9 cellular contexts compared by ENCODE assay signal in the genomic region with DNA sequence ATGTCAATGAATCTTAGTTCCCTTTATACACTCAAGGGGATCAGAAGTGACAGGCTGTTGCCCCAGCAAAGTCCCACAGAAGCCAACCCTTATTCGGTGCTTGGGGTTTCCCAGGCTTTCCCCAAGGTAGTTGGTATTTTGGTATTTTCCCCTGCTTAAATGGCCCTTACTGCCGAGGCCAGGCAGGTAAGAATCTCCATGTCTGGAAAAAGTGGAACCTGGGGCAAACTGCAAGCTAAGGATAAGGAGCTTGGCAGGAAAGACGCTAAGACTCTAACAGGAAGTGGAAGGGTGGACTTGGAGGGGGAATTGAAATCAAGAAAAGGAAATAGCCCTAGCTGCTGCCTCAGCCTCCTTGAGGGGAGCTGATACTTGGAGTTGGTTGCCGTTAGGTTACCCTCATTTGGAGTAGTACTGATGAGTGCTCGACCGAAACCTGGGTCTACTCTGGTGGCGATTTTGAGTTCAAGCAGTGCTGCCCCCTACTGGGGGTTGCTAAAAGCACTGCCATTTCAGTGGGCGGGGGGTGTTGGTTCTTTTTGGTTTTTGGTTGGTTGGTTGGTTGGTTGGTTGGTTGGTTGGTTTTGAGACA.
DNase-seq lines count a peak whose midpoint lies in the region; ATAC-seq and TF ChIP-seq lines count a peak whose summit lies in the region.
"Had no signal": no experiment of that assay in that cellular context is flagged by ENCODE, and none has a peak within 500 bp of the region (broad histone marks: within the 10 kb centered on the region; RNA-seq: fewer than 3 reads in every experiment).

No MANE protein-coding gene starts in this region.

- no peaks in the 10 kb centered on the region for H3K9me3 ChIP-seq in RWPE2 (ENCODE audit: severe bottlenecking)
- H3K9me3 ChIP-seq: ovary had no signal

- H3K27ac ChIP-seq in 22Rv1 (0 out of 2 replicates have a peak overlapping the region, but pooled peaks have one; percentile 22), RWPE2 (ENCODE audit: poor library complexity, severe bottlenecking) (peak overlapping the region; percentile 11)

- DNase-seq in RWPE2 (ENCODE audit: low spot score): no peak
- DNase-seq in activated naive CD4-positive, alpha-beta T cell (lab: John Stamatoyannopoulos, UW): peak in 3 of 4 experiments; percentile 19 to 39 (median 35)
- DNase-seq in iPS DF 4.7 (ENCODE audit: extremely low read depth, low spot score): peak; percentile 76
- peak in 2 of 3 donors; percentile 47 to 54 for DNase-seq in stimulated activated CD4-positive, alpha-beta T cell treated with anti-CD3 and anti-CD28 coated beads, TNF-alpha, amount 100 ng/mL, for 1 hour (ENCODE audit: low read depth in 3 of 3, low spot score in 1 of 3)
- no peak for DNase-seq in cerebellar nuclear complex (lab: John Stamatoyannopoulos, UW)

- TF ChIP-seq CTCF in 22Rv1 (IDR thresholded peaks at IDR 0.05) (peak; percentile 85), RWPE2 (IDR thresholded peaks at IDR 0.05; ENCODE audit: poor library complexity, severe bottlenecking) (peak; percentile 65)

- H3K36me3 ChIP-seq in RWPE2 (ENCODE audit: low read depth): peaks cover 41% of the 10 kb centered on the region
- H3K36me3 ChIP-seq: ovary had no signal

- ATAC-seq in GM18519 (IDR thresholded peaks at IDR 0.05; ENCODE audit: low FRiP score, unreplicated experiment) (peak; percentile 76), HG03025 (IDR thresholded peaks at IDR 0.05; ENCODE audit: low FRiP score, unreplicated experiment) (peak; percentile 73), RWPE2 (ENCODE audit: low read depth) (no peak)

- H3K4me3 ChIP-seq in RWPE2 (ENCODE audit: severe bottlenecking): no peak overlapping the region
- H3K4me3 ChIP-seq: ovary had no signal

- no peaks in the 10 kb centered on the region for H3K27me3 ChIP-seq in RWPE2 (ENCODE audit: insufficient read depth, poor library complexity, severe bottlenecking)
- H3K27me3 ChIP-seq: ovary had no signal

- no peaks in the 10 kb centered on the region for H3K4me1 ChIP-seq in RWPE2 (ENCODE audit: insufficient read depth, poor library complexity, severe bottlenecking)

Comparison
In these comparisons a context has a peak if more than half of its experiments do, and no peak if none do; other contexts are left out.
1. DNase-seq: peak in activated naive CD4-positive, alpha-beta T cell (3 of 4), iPS DF 4.7 (single experiment) and stimulated activated CD4-positive, alpha-beta T cell treated with anti-CD3 and anti-CD28 coated beads, TNF-alpha, amount 100 ng/mL, for 1 hour (2 of 3); none in RWPE2 (single experiment) and cerebellar nuclear complex (0 of 2).